In the genomic region with DNA sequence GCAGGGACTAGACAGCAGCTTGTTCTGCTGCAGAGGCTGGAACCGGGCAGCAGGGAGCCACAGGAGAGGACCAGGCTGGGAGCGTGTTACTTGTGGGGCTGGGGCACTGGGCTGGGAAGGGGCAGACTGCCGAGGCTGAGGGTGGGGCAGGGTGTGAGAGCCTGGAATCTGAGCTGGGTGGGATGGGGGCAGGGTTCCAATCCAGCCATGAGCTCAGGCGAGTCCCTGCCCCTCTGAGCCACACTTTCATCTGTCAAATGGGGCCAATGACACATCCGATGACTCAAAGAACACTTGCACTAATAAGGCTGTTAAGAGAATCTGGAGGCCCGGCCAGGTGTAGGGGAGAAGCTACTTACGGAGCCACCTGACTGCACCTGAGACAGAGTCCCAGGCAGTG, we compare ENCODE assay signal across 10 cellular contexts. TPM values are rescaled to one million over a fixed set of nuclear protein-coding genes. Genes with fewer than 3 reads are reported as not detected.
DNase-seq lines count a peak whose midpoint lies in the region; TF ChIP-seq lines count a peak whose summit lies in the region.
"Had no signal": no experiment of that assay in that cellular context is flagged by ENCODE, and none has a peak within 500 bp of the region (broad histone marks: within the 10 kb centered on the region; RNA-seq: fewer than 3 reads in every experiment).

No MANE protein-coding gene starts in this region.

- TF ChIP-seq CTCF in RWPE1 (conservative IDR thresholded peaks at IDR 0.05; ENCODE audit: low read depth) (no peak), cardiac muscle cell (IDR thresholded peaks at IDR 0.05; ENCODE audit: low read depth, low read length) (no peak), smooth muscle cell (IDR thresholded peaks at IDR 0.05; ENCODE audit: borderline replicate concordance, insufficient read depth, poor library complexity, severe bottlenecking) (no peak), colonic mucosa (IDR thresholded peaks at IDR 0.05) (no peak), ascending aorta (IDR thresholded peaks at IDR 0.05) (no peak)

- 59% methylated on average over 7 of the region's 7 CpGs for WGBS in smooth muscle cell (ENCODE audit: low lambda C conversion rate)

- H3K27me3 Mint-ChIP-seq in immature natural killer cell (ENCODE audit: low read depth in 3 of 3), result peaks cover 3 to 8% (median 7%) of the 10 kb centered on the region in 3 donors
- H3K27me3 Mint-ChIP-seq: central memory CD8-positive, alpha-beta T cell had no signal

- peak overlapping the region; percentile 66 for H3K4me2 ChIP-seq in smooth muscle cell

- H3K4me1 Mint-ChIP-seq in immature natural killer cell, result no peaks in the 10 kb centered on the region
- H3K4me1 Mint-ChIP-seq: central memory CD8-positive, alpha-beta T cell had no signal

- H3K9me3 ChIP-seq in cardiac muscle cell (ENCODE audit: low read depth) (no peaks in the 10 kb centered on the region), smooth muscle cell (replicated peaks; ENCODE audit: low read depth) (no peaks in the 10 kb centered on the region), colonic mucosa (no peaks in the 10 kb centered on the region), ascending aorta (no peaks in the 10 kb centered on the region)
- H3K9me3 ChIP-seq: uterus had no signal

- no peaks in the 10 kb centered on the region for H4K20me1 ChIP-seq in smooth muscle cell (ENCODE audit: low read depth)

- H3F3A ChIP-seq in smooth muscle cell (ENCODE audit: low read depth), result peaks cover 2% of the 10 kb centered on the region

- no peak overlapping the region for H3K27ac Mint-ChIP-seq in immature natural killer cell

- H3K9ac ChIP-seq in smooth muscle cell (ENCODE audit: low read depth) (no peak overlapping the region), colonic mucosa (ENCODE audit: low read depth in 2 of 2, low read length in 2 of 2) (no peak overlapping the region)

- intact Hi-C loops in colonic mucosa (cut with DNase I) (no loop called here), ascending aorta (cut with DNase I) (no loop called here)

- no peaks in the 10 kb centered on the region for H3K36me3 ChIP-seq in cardiac muscle cell
- no peaks in the 10 kb centered on the region for H3K36me3 ChIP-seq in smooth muscle cell (ENCODE audit: low read depth)
- no peaks in the 10 kb centered on the region for H3K36me3 ChIP-seq in colonic mucosa
- H3K36me3 ChIP-seq in ascending aorta, result no peaks in the 10 kb centered on the region
- H3K36me3 ChIP-seq: uterus had no signal

- POLR2A ChIA-PET in RWPE1 (lab: Yijun Ruan, JAX; ENCODE audit: low non-redundant PET), result interaction anchor here (0.6 to 1.5 kb wide), 3 partner anchors 16 to 57 kb away, joined by 3 to 7 read pairs (median 6); a partner anchor contains a TSS

- H3K9me3 Mint-ChIP-seq in immature natural killer cell, result peaks cover 0 to 2% (median 0%) of the 10 kb centered on the region in 6 donors
- H3K9me3 Mint-ChIP-seq: central memory CD8-positive, alpha-beta T cell had no signal

- H3K79me2 ChIP-seq in smooth muscle cell (ENCODE audit: low read depth), result no peaks in the 10 kb centered on the region

- H3K4me3 ChIP-seq in cardiac muscle cell (no peak overlapping the region), smooth muscle cell (no peak overlapping the region), colonic mucosa (no peak overlapping the region), ascending aorta (no peak overlapping the region)
- H3K4me3 ChIP-seq: uterus had no signal

- no peaks in the 10 kb centered on the region for H3K36me3 Mint-ChIP-seq in immature natural killer cell

- DNase-seq in HPDE6-E6E7 (ENCODE audit: extremely low spot score) (peak; percentile 78), RWPE1 (ENCODE audit: low spot score) (peak; percentile 93), cardiac muscle cell (ENCODE audit: low read depth in 1 of 2, low spot score in 1 of 2) (no peak), smooth muscle cell (lab: John Stamatoyannopoulos, UW; ENCODE audit: unreplicated experiment) (no peak), colonic mucosa (no peak), immature natural killer cell (no peak), ascending aorta (ENCODE audit: low spot score in 2 of 2) (no peak)
- DNase-seq: activated CD4-positive, alpha-beta T cell treated with anti-CD3 and anti-CD28 coated beads for 4 hours had no signal

- H3K27me3 ChIP-seq in cardiac muscle cell (no peaks in the 10 kb centered on the region), smooth muscle cell (ENCODE audit: low read depth) (no peaks in the 10 kb centered on the region), colonic mucosa (no peaks in the 10 kb centered on the region), ascending aorta (no peaks in the 10 kb centered on the region)
- H3K27me3 ChIP-seq: uterus had no signal

- H2AFZ ChIP-seq in smooth muscle cell (ENCODE audit: low read depth), result no peak overlapping the region

- H3K4me1 ChIP-seq in cardiac muscle cell (ENCODE audit: low read depth) (peaks cover 14% of the 10 kb centered on the region), smooth muscle cell (ENCODE audit: low read depth) (no peaks in the 10 kb centered on the region), colonic mucosa (no peaks in the 10 kb centered on the region), ascending aorta (peaks cover 0 to 2% of the 10 kb centered on the region in 2 donors)

- no peak overlapping the region for H3K4me3 Mint-ChIP-seq in immature natural killer cell
- H3K4me3 Mint-ChIP-seq: central memory CD8-positive, alpha-beta T cell had no signal

- CTCF ChIA-PET in RWPE1 (lab: Yijun Ruan, JAX), result interaction anchor here (0.6 to 5.6 kb wide), 7 partner anchors 11 to 65 kb away, joined by 3 to 69 read pairs (median 4); a partner anchor contains a TSS

- H3K27ac ChIP-seq in RWPE1 (peak overlapping the region; percentile 95), cardiac muscle cell (peak overlapping the region; percentile 98), smooth muscle cell (ENCODE audit: low read depth) (no peak overlapping the region), colonic mucosa (no peak overlapping the region), ascending aorta (no peak overlapping the region)

RNA-seq across cellular contexts. Expression of a gene that starts 18.7 kb away (rescaled TPM):
- total RNA-seq in cardiac muscle cell (not detected in 2 replicates), smooth muscle cell (not detected in 2 replicates), colonic mucosa (not detected), ascending aorta (not detected)
- polyA plus RNA-seq in cardiac muscle cell (not detected in 2 replicates), smooth muscle cell (0.41 TPM in 1 of 2 replicates, not detected in the other), immature natural killer cell (not detected)

RNA-seq across cellular contexts. Expression of a gene that starts 27.2 kb away (rescaled TPM):
- total RNA-seq in cardiac muscle cell (2,527 and 2,996 TPM in 2 replicates), smooth muscle cell (1,579 and 1,932 TPM in 2 replicates), colonic mucosa (1,000 to 10,000 TPM in 1 of 2 donors, 100 to 1,000 TPM in 1; 890 to 1,374 TPM), ascending aorta (2,123 TPM)
- polyA plus RNA-seq in cardiac muscle cell (1,204 and 1,356 TPM in 2 replicates), smooth muscle cell (1,321 and 1,396 TPM in 2 replicates), immature natural killer cell (1,000 to 10,000 TPM in 2 of 3 donors, 100 to 1,000 TPM in 1; 774 to 2,756 (median 1,213) TPM)

RNA-seq across cellular contexts. Expression of a gene that starts 27.3 kb away (rescaled TPM):
- total RNA-seq in cardiac muscle cell, result 24.3 and 36.0 TPM in 2 replicates
- 61.2 and 88.8 TPM in 2 replicates for polyA plus RNA-seq in cardiac muscle cell
- total RNA-seq in smooth muscle cell, result 20.9 and 30.4 TPM in 2 replicates
- polyA plus RNA-seq in smooth muscle cell, result 69.8 and 83.9 TPM in 2 replicates
- 10 to 100 TPM; 50.0 to 61.5 TPM for total RNA-seq in colonic mucosa
- 100 to 1,000 TPM; 169 to 202 (median 172) TPM for polyA plus RNA-seq in immature natural killer cell
- 12.0 TPM for total RNA-seq in ascending aorta

RNA-seq across cellular contexts. Expression of a gene that starts 57.7 kb away (rescaled TPM):
- total RNA-seq in cardiac muscle cell, result 4.7 and 10.7 TPM in 2 replicates
- 2.6 and 3.4 TPM in 2 replicates for polyA plus RNA-seq in cardiac muscle cell
- 6.6 and 17.0 TPM in 2 replicates for total RNA-seq in smooth muscle cell
- polyA plus RNA-seq in smooth muscle cell, result 3.5 and 11.2 TPM in 2 replicates
- 10 to 100 TPM in 1 of 2 donors, 1 to 10 TPM in 1; 2.9 to 12.1 TPM for total RNA-seq in colonic mucosa
- polyA plus RNA-seq in immature natural killer cell, result not detected
- 129 TPM for total RNA-seq in ascending aorta

Comparison
In these comparisons a context has a peak if more than half of its experiments do, and no peak if none do; other contexts are left out.
1. DNase-seq: peak in HPDE6-E6E7 (single experiment) and RWPE1 (single experiment); none in cardiac muscle cell (0 of 2), smooth muscle cell (single experiment), colonic mucosa (single experiment), immature natural killer cell (0 of 3) and ascending aorta (0 of 2).
2. H3K27ac ChIP-seq: peak in RWPE1 (single experiment) and cardiac muscle cell (single experiment); none in smooth muscle cell (single experiment), colonic mucosa (single experiment) and ascending aorta (0 of 2).